10 cellular contexts compared by ENCODE assay signal in the genomic region with DNA sequence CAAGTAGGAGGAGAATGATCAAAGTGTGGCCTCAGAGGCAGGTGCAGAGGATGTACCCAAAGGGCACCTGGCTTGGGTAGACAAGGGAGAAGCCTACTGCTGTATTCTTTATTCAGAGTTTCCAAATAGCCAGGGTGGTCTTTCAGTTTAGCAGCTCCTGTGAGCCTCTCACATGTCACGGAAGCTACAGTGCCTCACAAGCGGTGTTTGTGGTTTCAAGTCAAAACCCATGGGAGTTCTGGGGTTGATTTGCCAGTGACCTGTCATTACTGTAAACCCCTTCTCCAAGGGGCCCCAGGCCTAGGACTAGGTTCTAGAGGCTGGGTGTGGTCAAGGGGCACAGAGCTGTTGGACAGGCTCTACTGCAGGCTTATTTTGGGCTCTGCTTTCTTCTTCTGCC. TPM values are rescaled to one million over a fixed set of nuclear protein-coding genes. Genes with fewer than 3 reads are reported as not detected.
DNase-seq lines count a peak whose midpoint lies in the region; ATAC-seq lines count a peak whose summit lies in the region.
"Had no signal": no experiment of that assay in that cellular context is flagged by ENCODE, and none has a peak within 500 bp of the region (broad histone marks: within the 10 kb centered on the region; RNA-seq: fewer than 3 reads in every experiment).

No MANE protein-coding gene starts in this region.

- peaks cover 16% of the 10 kb centered on the region for H3K27me3 Mint-ChIP-seq in activated T-cell treated with anti-CD3 and anti-CD28 coated beads, Interleukin-2, amount 50 U/mL, for 72 hours (ENCODE audit: low read depth)

- in situ Hi-C loops in ACHN (cut with HindIII; ENCODE audit: low pct_ligation_motif_present, low pct_unique_long_range_greater_than_20kb, low sequenced_read_pairs) = no loop called here

- ATAC-seq in GM18499 (IDR thresholded peaks at IDR 0.05; ENCODE audit: insufficient read depth, unreplicated experiment) = peak; percentile 52
- ATAC-seq in GM19468 (IDR thresholded peaks at IDR 0.05; ENCODE audit: extremely low read depth, unreplicated experiment) = peak; percentile 63
- peak; percentile 45 for ATAC-seq in HG03103 (IDR thresholded peaks at IDR 0.05; ENCODE audit: low read depth, unreplicated experiment)
- peak; percentile 17 to 35 for ATAC-seq in activated T-cell treated with anti-CD3 and anti-CD28 coated beads, Interleukin-2, amount 50 U/mL, for 72 hours (replicated peaks in 1 of 2)
- ATAC-seq: WTC11 had no signal

- H3K4me1 Mint-ChIP-seq in activated T-cell treated with anti-CD3 and anti-CD28 coated beads, Interleukin-2, amount 50 U/mL, for 72 hours (ENCODE audit: low read depth) = peaks cover 54% of the 10 kb centered on the region
- H3K4me1 Mint-ChIP-seq: WTC11 had no signal

- peaks cover 0 to 1% of the 10 kb centered on the region in 2 donors for H3K36me3 Mint-ChIP-seq in activated T-cell treated with anti-CD3 and anti-CD28 coated beads, Interleukin-2, amount 50 U/mL, for 72 hours (ENCODE audit: insufficient read depth in 2 of 2)
- H3K36me3 Mint-ChIP-seq: WTC11 had no signal

- H3K27ac Mint-ChIP-seq in activated T-cell treated with anti-CD3 and anti-CD28 coated beads, Interleukin-2, amount 50 U/mL, for 72 hours = no peak overlapping the region
- H3K27ac Mint-ChIP-seq: WTC11 had no signal

- H3K9me3 Mint-ChIP-seq in activated T-cell treated with anti-CD3 and anti-CD28 coated beads, Interleukin-2, amount 50 U/mL, for 72 hours = no peaks in the 10 kb centered on the region
- H3K9me3 Mint-ChIP-seq: WTC11 had no signal

- H3K4me3 Mint-ChIP-seq in activated T-cell treated with anti-CD3 and anti-CD28 coated beads, Interleukin-2, amount 50 U/mL, for 72 hours = peak overlapping the region; percentile 4 to 57
- H3K4me3 Mint-ChIP-seq: WTC11 had no signal

- peak in 1 of 2 donors; percentile 49 for DNase-seq in activated T-cell treated with anti-CD3 and anti-CD28 coated beads, Interleukin-2, amount 50 U/mL, for 72 hours
- DNase-seq in globus pallidus (ENCODE audit: low spot score) (no peak), ACHN (no peak), nucleus accumbens (lab: John Stamatoyannopoulos, UW) (no peak)
- DNase-seq in stimulated activated CD4-positive, alpha-beta T cell treated with anti-CD3 and anti-CD28 coated beads, Interleukin-12 subunit alpha, Interleukin-12 subunit beta, amount 100 ng/mL, for 4 hours = no peak
- DNase-seq: NCI-H226 had no signal

RNA-seq across cellular contexts. Expression of a gene that starts 10.2 kb away (rescaled TPM):
- 1 to 10 TPM in 1 of 2 donors, under 1 TPM in 1; 0.77 to 2.3 TPM for total RNA-seq in activated T-cell treated with anti-CD3 and anti-CD28 coated beads, Interleukin-2, amount 50 U/mL, for 72 hours
- total RNA-seq: WTC11 had no signal

RNA-seq across cellular contexts. Expression of a gene that starts 11.9 kb away (rescaled TPM):
- total RNA-seq in activated T-cell treated with anti-CD3 and anti-CD28 coated beads, Interleukin-2, amount 50 U/mL, for 72 hours = not detected
- total RNA-seq: WTC11 had no signal
